ENCODE assay signal across 23 cellular contexts in the genomic region with DNA sequence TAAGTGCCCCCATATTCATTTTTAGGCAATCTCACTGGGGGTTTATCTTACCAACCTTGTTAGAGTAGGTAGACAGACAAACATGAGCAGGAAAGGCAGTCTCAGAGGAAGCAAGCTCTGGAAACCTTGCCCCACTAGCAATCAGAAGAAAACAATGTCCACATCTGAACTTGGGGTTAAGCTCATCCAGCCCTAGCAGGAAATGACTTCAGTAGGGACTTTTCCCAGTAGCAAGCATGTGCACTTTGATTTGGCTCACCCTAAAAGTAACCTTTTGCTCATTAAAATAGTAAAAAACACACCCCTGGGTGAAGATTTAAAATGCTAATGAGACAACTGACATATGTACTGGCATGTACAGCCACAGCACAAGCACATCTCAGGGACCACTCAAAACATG.
"Had no signal": no experiment of that assay in that cellular context is flagged by ENCODE, and none has a peak within 500 bp of the region (broad histone marks: within the 10 kb centered on the region; RNA-seq: fewer than 3 reads in every experiment).

No MANE protein-coding gene starts in this region.

- H3K4me2 ChIP-seq: neural progenitor cell had no signal

- H3K9me3 ChIP-seq: ovary, psoas muscle, right lobe of liver, sigmoid colon, thoracic aorta, thyroid gland, tibial nerve, upper lobe of left lung, uterus had no signal

- H3K27ac ChIP-seq: neural progenitor cell, ovary, parathyroid adenoma, psoas muscle, right lobe of liver, sigmoid colon, stomach, thoracic aorta, thyroid gland, tibial nerve, upper lobe of left lung, uterus had no signal

- DNase-seq: naive B cell; occipital lobe; ovary; posterior cingulate gyrus; psoas muscle; right cardiac atrium; right lobe of liver; sigmoid colon; small intestine; stimulated activated CD4-positive, alpha-beta T cell treated with anti-CD3 and anti-CD28 coated beads, Interleukin-15, amount 100 ng/mL, for 24 hours; stimulated activated CD4-positive, alpha-beta T cell treated with anti-CD3 and anti-CD28 coated beads, Interleukin-4, amount 100 ng/mL, for 1 hour; stimulated activated naive B cell treated with anti-CD40 and anti-IgM and Interleukin-4, amounts not matched to agents 10 μg/mL and 1 μg/mL and 100 μg/mL, for 72 hours; stimulated activated naive CD4-positive, alpha-beta T cell treated with Interleukin-2 at 50 U/mL for 16 hours; stomach; thyroid gland; trophoblast cell; upper lobe of left lung; uterus had no signal

- H3K79me2 ChIP-seq: parathyroid adenoma had no signal

- H3K4me1 ChIP-seq: neural progenitor cell, parathyroid adenoma, psoas muscle, right lobe of liver, sigmoid colon, stomach, thyroid gland, tibial nerve, upper lobe of left lung, uterus had no signal

- FAIRE-seq: small intestine had no signal

- H3K27me3 ChIP-seq: neural progenitor cell, ovary, right lobe of liver, sigmoid colon, thyroid gland, tibial nerve, upper lobe of left lung, uterus had no signal

- H3K36me3 ChIP-seq: neural progenitor cell, ovary, right lobe of liver, sigmoid colon, stomach, thoracic aorta, thyroid gland, tibial nerve, upper lobe of left lung, uterus had no signal

- H2AFZ ChIP-seq: neural progenitor cell, parathyroid adenoma had no signal

- ATAC-seq: psoas muscle; stimulated activated effector memory CD8-positive, alpha-beta T cell treated with anti-CD3 and anti-CD28 coated beads, Interleukin-12 subunit alpha, Interleukin-12 subunit beta, amount 100 ng/mL, for 72 hours; stimulated activated naive B cell treated with anti-CD40 and anti-IgM and Interleukin-4, amounts not matched to agents 10 μg/mL and 1 μg/mL and 100 μg/mL, for 72 hours had no signal

- H3K9ac ChIP-seq: neural progenitor cell, parathyroid adenoma had no signal

- H3K4me3 ChIP-seq: neural progenitor cell, ovary, psoas muscle, right lobe of liver, sigmoid colon, stomach, thoracic aorta, thyroid gland, tibial nerve, upper lobe of left lung, uterus had no signal
